In genomic region chr22:18994780-18995711, GRCh38 we compare ENCODE assay signal across 1 cellular context.
TF ChIP-seq lines count a peak whose summit lies in the region.

No MANE protein-coding gene starts in this region.

TF ChIP-seq in HepG2, 621 proteins besides CTCF, POLR2A, EP300 and RAD21 (continued from another document and continues in another):
- TF ChIP-seq, protein P1, sequence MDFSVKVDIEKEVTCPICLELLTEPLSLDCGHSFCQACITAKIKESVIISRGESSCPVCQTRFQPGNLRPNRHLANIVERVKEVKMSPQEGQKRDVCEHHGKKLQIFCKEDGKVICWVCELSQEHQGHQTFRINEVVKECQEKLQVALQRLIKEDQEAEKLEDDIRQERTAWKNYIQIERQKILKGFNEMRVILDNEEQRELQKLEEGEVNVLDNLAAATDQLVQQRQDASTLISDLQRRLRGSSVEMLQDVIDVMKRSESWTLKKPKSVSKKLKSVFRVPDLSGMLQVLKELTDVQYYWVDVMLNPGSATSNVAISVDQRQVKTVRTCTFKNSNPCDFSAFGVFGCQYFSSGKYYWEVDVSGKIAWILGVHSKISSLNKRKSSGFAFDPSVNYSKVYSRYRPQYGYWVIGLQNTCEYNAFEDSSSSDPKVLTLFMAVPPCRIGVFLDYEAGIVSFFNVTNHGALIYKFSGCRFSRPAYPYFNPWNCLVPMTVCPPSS (IDR thresholded peaks at IDR 0.05) = no peak
- TF ChIP-seq CREM (IDR thresholded peaks at IDR 0.05) (no peak), CREM (CRISPR knock-in tag; IDR thresholded peaks at IDR 0.05) (no peak), IKZF5 (CRISPR knock-in tag; IDR thresholded peaks at IDR 0.05) (0 out of 2 replicates have a peak, but pooled peaks have one; percentile 17), TSC22D2 (CRISPR knock-in tag; IDR thresholded peaks at IDR 0.05; ENCODE audit: borderline replicate concordance) (no peak), ZNF709 (CRISPR knock-in tag; IDR thresholded peaks at IDR 0.05) (no peak), ZNF766 (CRISPR knock-in tag; IDR thresholded peaks at IDR 0.05; ENCODE audit: borderline replicate concordance) (no peak), ZFP1 (CRISPR knock-in tag; IDR thresholded peaks at IDR 0.05) (no peak), ZNF572 (CRISPR knock-in tag; IDR thresholded peaks at IDR 0.05) (no peak), ZNF407 (CRISPR knock-in tag; IDR thresholded peaks at IDR 0.05; ENCODE audit: not compliant biosample characterization) (no peak), YY1 (IDR thresholded peaks at IDR 0.05; ENCODE audit: insufficient read depth, insufficient replicate concordance, low read depth, low read length) (peak; percentile 67), ZFP36L2 (CRISPR knock-in tag; IDR thresholded peaks at IDR 0.05) (no peak), ZNF367 (CRISPR knock-in tag; IDR thresholded peaks at IDR 0.05; ENCODE audit: borderline replicate concordance) (no peak), PAF1 (CRISPR knock-in tag; IDR thresholded peaks at IDR 0.05) (no peak), AGO2 (optimal IDR thresholded peaks at IDR 0.05; ENCODE audit: low read depth, low read length) (no peak), ELK4 (CRISPR knock-in tag; IDR thresholded peaks at IDR 0.05; ENCODE audit: borderline replicate concordance) (no peak), ZNF619 (CRISPR knock-in tag; IDR thresholded peaks at IDR 0.05) (no peak), ZNF839 (CRISPR knock-in tag; IDR thresholded peaks at IDR 0.05; ENCODE audit: borderline replicate concordance) (no peak), RELA (CRISPR knock-in tag; IDR thresholded peaks at IDR 0.05) (no peak), ZNF329 (CRISPR knock-in tag; IDR thresholded peaks at IDR 0.05; ENCODE audit: low read depth) (no peak), ATF1 (CRISPR knock-in tag; IDR thresholded peaks at IDR 0.05) (no peak), HOXA3 (CRISPR knock-in tag; IDR thresholded peaks at IDR 0.05) (peak; percentile 45; the same call in 1 of the 2 replicates), ZNF331 (CRISPR knock-in tag; IDR thresholded peaks at IDR 0.05) (peak; percentile 17; the same call in 1 of the 2 replicates), NKX3-1 (CRISPR knock-in tag; IDR thresholded peaks at IDR 0.05) (no peak), RBM22 (optimal IDR thresholded peaks at IDR 0.05; ENCODE audit: low read length) (no peak), MEF2D (CRISPR knock-in tag; IDR thresholded peaks at IDR 0.05) (no peak), ZNF878 (CRISPR knock-in tag; IDR thresholded peaks at IDR 0.05) (no peak), PATZ1 (CRISPR knock-in tag; IDR thresholded peaks at IDR 0.05) (peak; percentile 31; the same call in 1 of the 2 replicates)
- TF ChIP-seq, protein P2, sequence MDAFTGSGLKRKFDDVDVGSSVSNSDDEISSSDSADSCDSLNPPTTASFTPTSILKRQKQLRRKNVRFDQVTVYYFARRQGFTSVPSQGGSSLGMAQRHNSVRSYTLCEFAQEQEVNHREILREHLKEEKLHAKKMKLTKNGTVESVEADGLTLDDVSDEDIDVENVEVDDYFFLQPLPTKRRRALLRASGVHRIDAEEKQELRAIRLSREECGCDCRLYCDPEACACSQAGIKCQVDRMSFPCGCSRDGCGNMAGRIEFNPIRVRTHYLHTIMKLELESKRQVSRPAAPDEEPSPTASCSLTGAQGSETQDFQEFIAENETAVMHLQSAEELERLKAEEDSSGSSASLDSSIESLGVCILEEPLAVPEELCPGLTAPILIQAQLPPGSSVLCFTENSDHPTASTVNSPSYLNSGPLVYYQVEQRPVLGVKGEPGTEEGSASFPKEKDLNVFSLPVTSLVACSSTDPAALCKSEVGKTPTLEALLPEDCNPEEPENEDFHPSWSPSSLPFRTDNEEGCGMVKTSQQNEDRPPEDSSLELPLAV (CRISPR knock-in tag; conservative IDR thresholded peaks at IDR 0.05; ENCODE audit: low read depth) = no peak
- TF ChIP-seq, protein P3, sequence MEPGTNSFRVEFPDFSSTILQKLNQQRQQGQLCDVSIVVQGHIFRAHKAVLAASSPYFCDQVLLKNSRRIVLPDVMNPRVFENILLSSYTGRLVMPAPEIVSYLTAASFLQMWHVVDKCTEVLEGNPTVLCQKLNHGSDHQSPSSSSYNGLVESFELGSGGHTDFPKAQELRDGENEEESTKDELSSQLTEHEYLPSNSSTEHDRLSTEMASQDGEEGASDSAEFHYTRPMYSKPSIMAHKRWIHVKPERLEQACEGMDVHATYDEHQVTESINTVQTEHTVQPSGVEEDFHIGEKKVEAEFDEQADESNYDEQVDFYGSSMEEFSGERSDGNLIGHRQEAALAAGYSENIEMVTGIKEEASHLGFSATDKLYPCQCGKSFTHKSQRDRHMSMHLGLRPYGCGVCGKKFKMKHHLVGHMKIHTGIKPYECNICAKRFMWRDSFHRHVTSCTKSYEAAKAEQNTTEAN (CRISPR knock-in tag; conservative IDR thresholded peaks at IDR 0.05) = no peak
- TF ChIP-seq, protein P4, sequence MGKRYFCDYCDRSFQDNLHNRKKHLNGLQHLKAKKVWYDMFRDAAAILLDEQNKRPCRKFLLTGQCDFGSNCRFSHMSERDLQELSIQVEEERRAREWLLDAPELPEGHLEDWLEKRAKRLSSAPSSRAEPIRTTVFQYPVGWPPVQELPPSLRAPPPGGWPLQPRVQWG (CRISPR knock-in tag; IDR thresholded peaks at IDR 0.05; ENCODE audit: borderline replicate concordance, low read depth) = no peak
- TF ChIP-seq, protein P5, sequence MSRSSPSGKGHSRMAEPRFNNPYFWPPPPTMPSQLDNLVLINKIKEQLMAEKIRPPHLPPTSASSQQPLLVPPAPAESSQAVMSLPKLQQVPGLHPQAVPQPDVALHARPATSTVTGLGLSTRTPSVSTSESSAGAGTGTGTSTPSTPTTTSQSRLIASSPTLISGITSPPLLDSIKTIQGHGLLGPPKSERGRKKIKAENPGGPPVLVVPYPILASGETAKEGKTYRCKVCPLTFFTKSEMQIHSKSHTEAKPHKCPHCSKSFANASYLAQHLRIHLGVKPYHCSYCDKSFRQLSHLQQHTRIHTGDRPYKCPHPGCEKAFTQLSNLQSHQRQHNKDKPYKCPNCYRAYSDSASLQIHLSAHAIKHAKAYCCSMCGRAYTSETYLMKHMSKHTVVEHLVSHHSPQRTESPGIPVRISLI (CRISPR knock-in tag; IDR thresholded peaks at IDR 0.05; ENCODE audit: borderline replicate concordance) = no peak
- TF ChIP-seq, protein P6, sequence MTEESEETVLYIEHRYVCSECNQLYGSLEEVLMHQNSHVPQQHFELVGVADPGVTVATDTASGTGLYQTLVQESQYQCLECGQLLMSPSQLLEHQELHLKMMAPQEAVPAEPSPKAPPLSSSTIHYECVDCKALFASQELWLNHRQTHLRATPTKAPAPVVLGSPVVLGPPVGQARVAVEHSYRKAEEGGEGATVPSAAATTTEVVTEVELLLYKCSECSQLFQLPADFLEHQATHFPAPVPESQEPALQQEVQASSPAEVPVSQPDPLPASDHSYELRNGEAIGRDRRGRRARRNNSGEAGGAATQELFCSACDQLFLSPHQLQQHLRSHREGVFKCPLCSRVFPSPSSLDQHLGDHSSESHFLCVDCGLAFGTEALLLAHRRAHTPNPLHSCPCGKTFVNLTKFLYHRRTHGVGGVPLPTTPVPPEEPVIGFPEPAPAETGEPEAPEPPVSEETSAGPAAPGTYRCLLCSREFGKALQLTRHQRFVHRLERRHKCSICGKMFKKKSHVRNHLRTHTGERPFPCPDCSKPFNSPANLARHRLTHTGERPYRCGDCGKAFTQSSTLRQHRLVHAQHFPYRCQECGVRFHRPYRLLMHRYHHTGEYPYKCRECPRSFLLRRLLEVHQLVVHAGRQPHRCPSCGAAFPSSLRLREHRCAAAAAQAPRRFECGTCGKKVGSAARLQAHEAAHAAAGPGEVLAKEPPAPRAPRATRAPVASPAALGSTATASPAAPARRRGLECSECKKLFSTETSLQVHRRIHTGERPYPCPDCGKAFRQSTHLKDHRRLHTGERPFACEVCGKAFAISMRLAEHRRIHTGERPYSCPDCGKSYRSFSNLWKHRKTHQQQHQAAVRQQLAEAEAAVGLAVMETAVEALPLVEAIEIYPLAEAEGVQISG (CRISPR knock-in tag; IDR thresholded peaks at IDR 0.05) = peak; percentile 34; the same call in 1 of the 2 replicates
- TF ChIP-seq, protein P7, sequence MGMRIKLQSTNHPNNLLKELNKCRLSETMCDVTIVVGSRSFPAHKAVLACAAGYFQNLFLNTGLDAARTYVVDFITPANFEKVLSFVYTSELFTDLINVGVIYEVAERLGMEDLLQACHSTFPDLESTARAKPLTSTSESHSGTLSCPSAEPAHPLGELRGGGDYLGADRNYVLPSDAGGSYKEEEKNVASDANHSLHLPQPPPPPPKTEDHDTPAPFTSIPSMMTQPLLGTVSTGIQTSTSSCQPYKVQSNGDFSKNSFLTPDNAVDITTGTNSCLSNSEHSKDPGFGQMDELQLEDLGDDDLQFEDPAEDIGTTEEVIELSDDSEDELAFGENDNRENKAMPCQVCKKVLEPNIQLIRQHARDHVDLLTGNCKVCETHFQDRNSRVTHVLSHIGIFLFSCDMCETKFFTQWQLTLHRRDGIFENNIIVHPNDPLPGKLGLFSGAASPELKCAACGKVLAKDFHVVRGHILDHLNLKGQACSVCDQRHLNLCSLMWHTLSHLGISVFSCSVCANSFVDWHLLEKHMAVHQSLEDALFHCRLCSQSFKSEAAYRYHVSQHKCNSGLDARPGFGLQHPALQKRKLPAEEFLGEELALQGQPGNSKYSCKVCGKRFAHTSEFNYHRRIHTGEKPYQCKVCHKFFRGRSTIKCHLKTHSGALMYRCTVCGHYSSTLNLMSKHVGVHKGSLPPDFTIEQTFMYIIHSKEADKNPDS (CRISPR knock-in tag; IDR thresholded peaks at IDR 0.05) = no peak
